ENCODE assay signal across 15 cellular contexts in the genomic region with DNA sequence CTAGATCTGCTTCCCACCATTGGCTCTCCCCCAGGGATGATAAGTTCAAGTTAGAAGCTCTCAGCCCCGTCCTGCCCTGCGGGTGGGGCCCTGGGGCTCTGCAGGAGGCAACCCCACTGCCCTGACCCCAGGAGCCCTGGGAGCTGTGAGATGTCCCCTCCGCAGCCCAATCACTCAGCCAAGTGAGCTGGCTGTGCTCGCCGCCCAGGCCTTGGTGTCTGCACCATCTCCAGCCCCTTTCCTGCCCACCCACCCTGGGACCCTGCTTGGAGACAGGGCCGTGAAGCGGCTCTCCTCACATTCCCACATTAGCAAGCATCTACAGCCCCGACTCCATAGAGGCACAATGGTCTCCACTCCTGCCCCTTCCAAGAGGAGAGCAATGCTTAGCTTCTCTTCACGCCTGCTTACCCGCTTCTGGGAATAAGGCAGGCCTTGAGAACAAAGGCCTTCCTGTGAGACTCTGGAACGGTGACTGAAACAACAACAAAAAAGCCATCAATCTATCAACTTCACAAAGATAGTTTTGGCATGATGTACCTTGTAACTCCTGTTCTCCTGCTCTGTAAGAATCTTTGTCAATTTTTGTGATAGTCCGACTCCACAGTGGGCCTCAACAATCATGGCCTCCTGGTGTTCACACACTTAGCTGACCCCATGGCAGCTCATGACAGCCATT.
"Had no signal": no experiment of that assay in that cellular context is flagged by ENCODE, and none has a peak within 500 bp of the region (broad histone marks: within the 10 kb centered on the region; RNA-seq: fewer than 3 reads in every experiment).

No MANE protein-coding gene starts in this region.

- ATAC-seq: activated CD8-positive, alpha-beta memory T cell treated with anti-CD3 and anti-CD28 coated beads, Interleukin-2, amount 10 ng/mL, durations not matched to agents 7 days and 5 days; left ventricle myocardium superior had no signal

- H3K79me2 ChIP-seq: hepatocyte had no signal

- H2AFZ ChIP-seq: hepatocyte had no signal

- H3K27ac ChIP-seq: cardiac muscle cell, dorsolateral prefrontal cortex, hepatocyte, ovary, SK-N-MC had no signal

- H3K27me3 ChIP-seq: hepatocyte, ovary had no signal

- H3K9me3 ChIP-seq: ovary had no signal

- H3K4me2 ChIP-seq: hepatocyte had no signal

- H3K36me3 ChIP-seq: cardiac muscle cell, ovary had no signal

- DNase-seq: activated CD8-positive, alpha-beta memory T cell treated with anti-CD3 and anti-CD28 coated beads, Interleukin-2, amount 10 ng/mL, durations not matched to agents 7 days and 5 days; activated naive CD4-positive, alpha-beta T cell treated with anti-CD3 and anti-CD28 coated beads, Interleukin-2, amount 10 ng/mL, durations not matched to agents 7 days and 5 days; activated T-cell treated with anti-CD3 and anti-CD28 coated beads, Interleukin-2, amount 50 U/mL, for 1 hour; dorsolateral prefrontal cortex; endodermal cell; left ventricle myocardium superior; mesenchymal stem cell; ovary; stimulated activated CD4-positive, alpha-beta T cell treated with anti-CD3 and anti-CD28 coated beads, Interleukin-4, amount 100 ng/mL, for 24 hours; stimulated activated naive CD4-positive, alpha-beta T cell; substantia nigra; trophoblast cell had no signal

- H3K4me3 ChIP-seq: cardiac muscle cell, dorsolateral prefrontal cortex, hepatocyte, ovary, SK-N-MC had no signal
